10 cellular contexts compared by ENCODE assay signal in genomic region chr12:65106948-65107347, GRCh38. TPM values are rescaled to one million over a fixed set of nuclear protein-coding genes. Genes with fewer than 3 reads are reported as not detected.
DNase-seq lines count a peak whose midpoint lies in the region; ATAC-seq, FAIRE-seq and TF ChIP-seq lines count a peak whose summit lies in the region.
"Had no signal": no experiment of that assay in that cellular context is flagged by ENCODE, and none has a peak within 500 bp of the region (broad histone marks: within the 10 kb centered on the region; RNA-seq: fewer than 3 reads in every experiment).

No MANE protein-coding gene starts in this region.

- no peak for ATAC-seq in foreskin keratinocyte

- no peaks in the 10 kb centered on the region for H3K9me3 ChIP-seq in WERI-Rb-1 (ENCODE audit: severe bottlenecking)

- no peaks in the 10 kb centered on the region for H3K36me3 ChIP-seq in WERI-Rb-1

- DNase-seq in AG04449 (ENCODE audit: low read depth, low spot score) (no peak), RWPE1 (ENCODE audit: low spot score) (peak; percentile 16), foreskin keratinocyte (no peak), G401 (ENCODE audit: low spot score) (no peak), NCI-H2107 treated with DMSO at 0.1 percent for 48 hours (lab: John Stamatoyannopoulos, UW; ENCODE audit: unreplicated experiment) (no peak), T-helper 2 cell (no peak), WERI-Rb-1 (no peak)
- DNase-seq: activated CD8-positive, alpha-beta memory T cell treated with anti-CD3 and anti-CD28 coated beads for 24 hours had no signal

- H3K27me3 ChIP-seq in foreskin keratinocyte (peaks cover 48% of the 10 kb centered on the region), WERI-Rb-1 (ENCODE audit: insufficient read depth, low read depth, severe bottlenecking) (peaks cover 2% of the 10 kb centered on the region)

- no peak overlapping the region for H3K4me3 ChIP-seq in AG04449 (ENCODE audit: low read depth, low read length)
- H3K4me3 ChIP-seq in WERI-Rb-1 (ENCODE audit: low read depth, low read length), result no peak overlapping the region

- peak; percentile 61 for FAIRE-seq in G401.6 (lab: Jason Lieb, UNC)
- FAIRE-seq: H1 had no signal

- CTCF ChIA-PET in AG04449 (lab: Yijun Ruan, JAX), result interaction anchor here (0.6 to 9.0 kb wide), 21 partner anchors 8 to 311 kb away, joined by 3 to 131 read pairs (median 4); no protein-coding TSS in a partner anchor
- CTCF ChIA-PET in RWPE1 (lab: Yijun Ruan, JAX), result interaction anchor here (0.5 to 3.1 kb wide), 6 partner anchors 14 to 311 kb away, joined by 3 to 22 read pairs (median 4); partner anchors contain the start of gene WIF1

- POLR2A ChIA-PET in AG04449 (lab: Yijun Ruan, JAX), result no interaction called here
- POLR2A ChIA-PET in RWPE1 (lab: Yijun Ruan, JAX; ENCODE audit: low non-redundant PET), result no interaction called here

- H3K27ac ChIP-seq in RWPE1, result no peak overlapping the region
- no peak overlapping the region for H3K27ac ChIP-seq in foreskin keratinocyte
- no peak overlapping the region for H3K27ac ChIP-seq in WERI-Rb-1

- H3K4me1 ChIP-seq in foreskin keratinocyte, result no peaks in the 10 kb centered on the region

- in situ Hi-C loops in G401 (cut with HindIII; ENCODE audit: low sequenced_read_pairs), result no loop called here

- TF ChIP-seq CTCF in AG04449 (IDR thresholded peaks at IDR 0.05; ENCODE audit: insufficient read depth, low read length, missing control alignments) (peak; percentile 12), RWPE1 (conservative IDR thresholded peaks at IDR 0.05; ENCODE audit: low read depth) (peak; percentile 52), foreskin keratinocyte (conservative IDR thresholded peaks at IDR 0.05) (peak; percentile 64), WERI-Rb-1 (IDR thresholded peaks at IDR 0.05; ENCODE audit: low read depth, low read length) (no peak)

RNA-seq across cellular contexts. Expression of gene WIF1, which starts 14.2 kb away (rescaled TPM):
- not detected in 2 replicates for total RNA-seq in foreskin keratinocyte
- polyA plus RNA-seq in foreskin keratinocyte, result not detected in 2 replicates
- 25.7 and 29.6 TPM in 2 replicates for total RNA-seq in G401 (2014; rRNA removed; shearing (Covaris generic))

Comparison
In these comparisons a context has a peak if more than half of its experiments do, and no peak if none do; other contexts are left out.
1. RNA of gene WIF1, which starts 14.2 kb away (total RNA-seq): 25.7 to 29.6 TPM in G401; not detected in foreskin keratinocyte; every median in the first group is over 10 times any median in the second.